In the genomic region with DNA sequence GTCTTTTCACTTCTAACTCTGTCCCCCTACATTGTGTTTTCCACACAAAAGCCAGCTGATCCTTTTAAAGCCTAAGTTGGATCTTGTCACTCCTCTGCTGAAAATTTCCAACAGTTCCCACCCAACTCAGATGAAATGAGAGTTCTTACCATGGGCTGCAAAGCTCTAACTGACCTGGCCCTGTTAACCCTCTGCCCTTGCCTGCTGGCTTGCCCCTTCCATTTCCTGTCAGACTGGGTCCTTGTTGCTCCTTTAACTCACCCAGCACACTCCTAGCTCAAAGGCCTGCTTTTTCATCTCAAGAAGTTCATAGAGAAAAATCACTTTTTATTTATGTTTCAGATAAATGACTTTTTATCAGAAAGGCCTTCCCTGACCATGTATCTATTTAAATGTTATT, we compare ENCODE assay signal across 29 cellular contexts.
"Had no signal": no experiment of that assay in that cellular context is flagged by ENCODE, and none has a peak within 500 bp of the region (broad histone marks: within the 10 kb centered on the region; RNA-seq: fewer than 3 reads in every experiment).

No MANE protein-coding gene starts in this region.

- H3K9me3 Mint-ChIP-seq: stimulated activated naive CD8-positive, alpha-beta T cell treated with anti-CD3 and anti-CD28 coated beads, Interleukin-15, Interleukin-2, amounts not matched to agents 100 ng/mL and 50 ng/mL, for 24 hours had no signal

- DNase-seq: stimulated activated CD4-positive, alpha-beta T cell treated with anti-CD3 and anti-CD28 coated beads, Interleukin-2, amount 100 ng/mL, for 48 hours; stimulated activated CD4-positive, alpha-beta T cell treated with anti-CD3 and anti-CD28 coated beads, Interleukin-4, amount 100 ng/mL, for 1 hour; stimulated activated CD4-positive, alpha-beta T cell treated with anti-CD3 and anti-CD28 coated beads, Interleukin-4, amount 100 ng/mL, for 24 hours; stimulated activated CD4-positive, alpha-beta T cell treated with anti-CD3 and anti-CD28 coated beads, Interleukin-4, amount 100 ng/mL, for 4 hours; stimulated activated CD8-positive, alpha-beta memory T cell treated with anti-CD3 and anti-CD28 coated beads, Interleukin-4, amount 100 ng/mL, for 48 hours; stimulated activated naive B cell treated with anti-CD40 and anti-IgM and Interleukin-4, amounts not matched to agents 10 μg/mL and 1 μg/mL and 100 μg/mL, for 72 hours; stimulated activated naive CD4-positive, alpha-beta T cell; stimulated activated naive CD4-positive, alpha-beta T cell treated with Interleukin-2 at 50 U/mL for 16 hours; stimulated activated naive CD8-positive, alpha-beta T cell treated with anti-CD3 and anti-CD28 coated beads, Interleukin-15, amount 100 ng/mL, for 72 hours; stimulated activated naive CD8-positive, alpha-beta T cell treated with anti-CD3 and anti-CD28 coated beads, Interleukin-15, Interleukin-2, amounts not matched to agents 100 U/mL and 50 U/mL, for 24 hours; stomach; substantia nigra; testis; thyroid gland; tibial artery; transverse colon; trophoblast cell; upper lobe of left lung; upper lobe of right lung; uterus had no signal

- H3K4me3 ChIP-seq: stomach, suprapubic skin, testis, thoracic aorta, thyroid gland, tibial artery, tibial nerve, transverse colon, upper lobe of left lung, upper lobe of right lung, uterus, vagina had no signal

- H3K9me3 ChIP-seq: stomach, suprapubic skin, testis, thoracic aorta, thyroid gland, tibial artery, tibial nerve, transverse colon, upper lobe of left lung, upper lobe of right lung, uterus, vagina had no signal

- H3K36me3 ChIP-seq: stomach, suprapubic skin, thoracic aorta, thyroid gland, tibial artery, tibial nerve, transverse colon, upper lobe of left lung, upper lobe of right lung, uterus, vagina had no signal

- H3K4me3 Mint-ChIP-seq: stimulated activated effector memory CD8-positive, alpha-beta T cell treated with anti-CD3 and anti-CD28 coated beads, Interleukin-12 subunit alpha, Interleukin-12 subunit beta, amount 100 ng/mL, for 72 hours; stimulated activated memory B cell treated with anti-CD40 and anti-IgM and Interleukin-4, amounts not matched to agents 10 μg/mL and 1 μg/mL and 100 μg/mL, for 72 hours; stimulated activated naive B cell treated with anti-CD40 and anti-IgM and Interleukin-4, amounts not matched to agents 10 μg/mL and 1 μg/mL and 100 μg/mL, for 72 hours; stimulated activated naive CD8-positive, alpha-beta T cell treated with anti-CD3 and anti-CD28 coated beads, Interleukin-15, amount 100 ng/mL, for 72 hours; stimulated activated naive CD8-positive, alpha-beta T cell treated with anti-CD3 and anti-CD28 coated beads, Interleukin-15, Interleukin-2, amounts not matched to agents 100 ng/mL and 50 ng/mL, for 24 hours; type B pancreatic cell had no signal

- ATAC-seq: stimulated activated effector memory CD8-positive, alpha-beta T cell treated with anti-CD3 and anti-CD28 coated beads, Interleukin-12 subunit alpha, Interleukin-12 subunit beta, amount 100 ng/mL, for 72 hours; stimulated activated memory B cell treated with anti-CD40 and anti-IgM and Interleukin-4, amounts not matched to agents 10 μg/mL and 1 μg/mL and 100 μg/mL, for 72 hours; stimulated activated naive B cell treated with anti-CD40 and anti-IgM and Interleukin-4, amounts not matched to agents 10 μg/mL and 1 μg/mL and 100 μg/mL, for 72 hours; stimulated activated naive CD8-positive, alpha-beta T cell treated with anti-CD3 and anti-CD28 coated beads, Interleukin-15, amount 100 ng/mL, for 72 hours; stimulated activated naive CD8-positive, alpha-beta T cell treated with anti-CD3 and anti-CD28 coated beads, Interleukin-15, Interleukin-2, amounts not matched to agents 100 U/mL and 50 U/mL, for 24 hours; upper lobe of right lung had no signal

- FAIRE-seq: urothelium cell line had no signal

- H3K4me1 Mint-ChIP-seq: stimulated activated effector memory CD8-positive, alpha-beta T cell treated with anti-CD3 and anti-CD28 coated beads, Interleukin-12 subunit alpha, Interleukin-12 subunit beta, amount 100 ng/mL, for 72 hours; stimulated activated memory B cell treated with anti-CD40 and anti-IgM and Interleukin-4, amounts not matched to agents 10 μg/mL and 1 μg/mL and 100 μg/mL, for 72 hours had no signal

- H3K27me3 Mint-ChIP-seq: type B pancreatic cell had no signal

- H3K27ac ChIP-seq: stomach, suprapubic skin, testis, thoracic aorta, thyroid gland, tibial artery, tibial nerve, transverse colon, upper lobe of left lung, upper lobe of right lung, uterus, vagina had no signal

- H3K27me3 ChIP-seq: stomach, testis, thyroid gland, tibial artery, tibial nerve, transverse colon, upper lobe of left lung, upper lobe of right lung, uterus, vagina had no signal

- H3K27ac Mint-ChIP-seq: stimulated activated effector memory CD8-positive, alpha-beta T cell treated with anti-CD3 and anti-CD28 coated beads, Interleukin-12 subunit alpha, Interleukin-12 subunit beta, amount 100 ng/mL, for 72 hours; stimulated activated memory B cell treated with anti-CD40 and anti-IgM and Interleukin-4, amounts not matched to agents 10 μg/mL and 1 μg/mL and 100 μg/mL, for 72 hours; stimulated activated naive B cell treated with anti-CD40 and anti-IgM and Interleukin-4, amounts not matched to agents 10 μg/mL and 1 μg/mL and 100 μg/mL, for 72 hours; stimulated activated naive CD8-positive, alpha-beta T cell treated with anti-CD3 and anti-CD28 coated beads, Interleukin-15, amount 100 ng/mL, for 72 hours; stimulated activated naive CD8-positive, alpha-beta T cell treated with anti-CD3 and anti-CD28 coated beads, Interleukin-15, Interleukin-2, amounts not matched to agents 100 ng/mL and 50 ng/mL, for 24 hours; type B pancreatic cell had no signal

- H3K4me1 ChIP-seq: stomach, suprapubic skin, testis, thyroid gland, tibial nerve, transverse colon, upper lobe of left lung, upper lobe of right lung, uterus, vagina had no signal

- H3K36me3 Mint-ChIP-seq: stimulated activated effector memory CD8-positive, alpha-beta T cell treated with anti-CD3 and anti-CD28 coated beads, Interleukin-12 subunit alpha, Interleukin-12 subunit beta, amount 100 ng/mL, for 72 hours; stimulated activated memory B cell treated with anti-CD40 and anti-IgM and Interleukin-4, amounts not matched to agents 10 μg/mL and 1 μg/mL and 100 μg/mL, for 72 hours; type B pancreatic cell had no signal
